In genomic region chr6:16470502-16471221, GRCh38 we compare ENCODE assay signal across 16 cellular contexts.
DNase-seq lines count a peak whose midpoint lies in the region; ATAC-seq, FAIRE-seq and TF ChIP-seq lines count a peak whose summit lies in the region.
"Had no signal": no experiment of that assay in that cellular context is flagged by ENCODE, and none has a peak within 500 bp of the region (broad histone marks: within the 10 kb centered on the region; RNA-seq: fewer than 3 reads in every experiment).

No MANE protein-coding gene starts in this region.

- H3K9ac ChIP-seq in astrocyte (ENCODE audit: low read length), result peak overlapping the region; percentile 29

- peaks cover 22% of the 10 kb centered on the region for H3K36me3 Mint-ChIP-seq in stimulated activated naive CD8-positive, alpha-beta T cell treated with anti-CD3 and anti-CD28 coated beads, Interleukin-15, Interleukin-2, amounts not matched to agents 100 ng/mL and 50 ng/mL, for 24 hours (ENCODE audit: low read depth)
- H3K36me3 Mint-ChIP-seq in astrocyte (ENCODE audit: low read depth, unreplicated experiment), result peaks cover 9% of the 10 kb centered on the region

- H3K36me3 ChIP-seq in astrocyte (ENCODE audit: insufficient read depth, low read length), result peaks cover 2% of the 10 kb centered on the region
- H3K36me3 ChIP-seq in psoas muscle (ENCODE audit: insufficient read depth in 1 of 2, low read depth in 1 of 2), result no peaks in the 10 kb centered on the region
- H3K36me3 ChIP-seq: BE2C had no signal

- H4K20me1 ChIP-seq in astrocyte (ENCODE audit: insufficient read depth, low read length), result peaks cover 9% of the 10 kb centered on the region

- no peak overlapping the region for H3K27ac ChIP-seq in astrocyte (ENCODE audit: low read depth, low read length)
- H3K27ac ChIP-seq in psoas muscle, result no peak overlapping the region
- H3K27ac ChIP-seq: testis had no signal

- H3K4me1 Mint-ChIP-seq in stimulated activated naive CD8-positive, alpha-beta T cell treated with anti-CD3 and anti-CD28 coated beads, Interleukin-15, Interleukin-2, amounts not matched to agents 100 ng/mL and 50 ng/mL, for 24 hours (ENCODE audit: low read depth), result peaks cover 84% of the 10 kb centered on the region
- peaks cover 34% of the 10 kb centered on the region for H3K4me1 Mint-ChIP-seq in astrocyte (ENCODE audit: low read depth, unreplicated experiment)

- H3K4me3 ChIP-seq in astrocyte (ENCODE audit: insufficient read depth, low read depth, low read length) (no peak overlapping the region), psoas muscle (no peak overlapping the region)
- H3K4me3 ChIP-seq: lung, testis had no signal

- FAIRE-seq in astrocyte (lab: Jason Lieb, UNC), result no peak

- intact Hi-C loops in psoas muscle (cut with DNase I), result no loop called here

- peaks cover 25% of the 10 kb centered on the region for H3K4me1 ChIP-seq in astrocyte (ENCODE audit: insufficient read depth, low read length)
- H3K4me1 ChIP-seq in psoas muscle, result no peaks in the 10 kb centered on the region
- H3K4me1 ChIP-seq: BE2C had no signal

- no peaks in the 10 kb centered on the region for H3K9me3 Mint-ChIP-seq in stimulated activated naive CD8-positive, alpha-beta T cell treated with anti-CD3 and anti-CD28 coated beads, Interleukin-15, Interleukin-2, amounts not matched to agents 100 ng/mL and 50 ng/mL, for 24 hours
- H3K9me3 Mint-ChIP-seq in astrocyte (ENCODE audit: unreplicated experiment), result no peaks in the 10 kb centered on the region
- H3K9me3 Mint-ChIP-seq: naive thymus-derived CD8-positive, alpha-beta T cell had no signal

- peak overlapping the region; percentile 26 for H3K4me3 Mint-ChIP-seq in stimulated activated naive CD8-positive, alpha-beta T cell treated with anti-CD3 and anti-CD28 coated beads, Interleukin-15, Interleukin-2, amounts not matched to agents 100 ng/mL and 50 ng/mL, for 24 hours
- no peak overlapping the region for H3K4me3 Mint-ChIP-seq in astrocyte (ENCODE audit: unreplicated experiment)
- H3K4me3 Mint-ChIP-seq: naive thymus-derived CD8-positive, alpha-beta T cell had no signal

- peaks cover 7% of the 10 kb centered on the region for H3K79me2 ChIP-seq in astrocyte (ENCODE audit: insufficient read depth, low read length)

- TF ChIP-seq CTCF in astrocyte (IDR thresholded peaks at IDR 0.05; ENCODE audit: insufficient read depth, low read depth, low read length), result no peak
- TF ChIP-seq CTCF in psoas muscle (IDR thresholded peaks at IDR 0.05), result no peak

- peak overlapping the region; percentile 91 for H3K27ac Mint-ChIP-seq in stimulated activated naive CD8-positive, alpha-beta T cell treated with anti-CD3 and anti-CD28 coated beads, Interleukin-15, Interleukin-2, amounts not matched to agents 100 ng/mL and 50 ng/mL, for 24 hours
- H3K27ac Mint-ChIP-seq in astrocyte (ENCODE audit: unreplicated experiment), result no peak overlapping the region

- no peak overlapping the region for H2AFZ ChIP-seq in astrocyte (ENCODE audit: low read depth, low read length)

- no peak for ATAC-seq in stimulated activated naive CD8-positive, alpha-beta T cell treated with anti-CD3 and anti-CD28 coated beads, Interleukin-15, Interleukin-2, amounts not matched to agents 100 U/mL and 50 U/mL, for 24 hours
- ATAC-seq in psoas muscle (no peak), HG03025 (IDR thresholded peaks at IDR 0.05; ENCODE audit: low FRiP score, unreplicated experiment) (no peak)
- ATAC-seq: esophagus mucosa; naive thymus-derived CD8-positive, alpha-beta T cell had no signal

- 65 to 72% (median 67%) methylated on average over 2 of the region's 2 CpGs for WGBS in psoas muscle, 3 donors

- no peaks in the 10 kb centered on the region for H3K27me3 Mint-ChIP-seq in stimulated activated naive CD8-positive, alpha-beta T cell treated with anti-CD3 and anti-CD28 coated beads, Interleukin-15, Interleukin-2, amounts not matched to agents 100 ng/mL and 50 ng/mL, for 24 hours
- no peaks in the 10 kb centered on the region for H3K27me3 Mint-ChIP-seq in astrocyte (ENCODE audit: low read depth, unreplicated experiment)
- H3K27me3 Mint-ChIP-seq: naive thymus-derived CD8-positive, alpha-beta T cell had no signal

- peak overlapping the region; percentile 21 for H3K4me2 ChIP-seq in astrocyte (ENCODE audit: low read length)

- no peaks in the 10 kb centered on the region for H3K27me3 ChIP-seq in astrocyte (ENCODE audit: insufficient read depth, low read length)
- no peaks in the 10 kb centered on the region for H3K27me3 ChIP-seq in psoas muscle (ENCODE audit: insufficient read depth in 3 of 3, low read length in 2 of 3)
- H3K27me3 ChIP-seq: BE2C, testis had no signal

- DNase-seq in stimulated activated naive CD8-positive, alpha-beta T cell treated with anti-CD3 and anti-CD28 coated beads, Interleukin-15, Interleukin-2, amounts not matched to agents 100 U/mL and 50 U/mL, for 24 hours, result no peak
- DNase-seq in NCI-H524 treated with DMSO at 0.1 percent for 48 hours (lab: John Stamatoyannopoulos, UW) (peak; percentile 49), astrocyte (ENCODE audit: low read depth) (peak; percentile 17), psoas muscle (no peak), NCI-H1694 treated with DMSO at 0.1 percent for 48 hours (lab: John Stamatoyannopoulos, UW) (no peak)
- DNase-seq in NK-92 treated with Interleukin-12 subunit alpha and Interleukin-12 subunit beta, amount 100 ng/mL, for 24 hours (lab: John Stamatoyannopoulos, UW), result no peak
- DNase-seq: activated CD4-positive, alpha-beta T cell treated with anti-CD3 and anti-CD28 coated beads for 48 hours; BE2C; DMS79 treated with DMSO at 0.1 percent for 48 hours; naive thymus-derived CD8-positive, alpha-beta T cell; NCI-H2081; testis had no signal

- no peaks in the 10 kb centered on the region for H3K9me3 ChIP-seq in astrocyte (ENCODE audit: insufficient read depth, low read depth, low read length)
- no peaks in the 10 kb centered on the region for H3K9me3 ChIP-seq in psoas muscle
- H3K9me3 ChIP-seq: BE2C, testis had no signal

Comparison
In these comparisons a context has a peak if more than half of its experiments do, and no peak if none do; other contexts are left out.
1. DNase-seq: peak in NCI-H524 treated with DMSO at 0.1 percent for 48 hours (single experiment) and astrocyte (single experiment); none in stimulated activated naive CD8-positive, alpha-beta T cell treated with anti-CD3 and anti-CD28 coated beads, Interleukin-15, Interleukin-2, amounts not matched to agents 100 U/mL and 50 U/mL, for 24 hours (single experiment), NK-92 treated with Interleukin-12 subunit alpha and Interleukin-12 subunit beta, amount 100 ng/mL, for 24 hours (single experiment), psoas muscle (0 of 2) and NCI-H1694 treated with DMSO at 0.1 percent for 48 hours (single experiment).